In genomic region chr1:52917591-52917990, GRCh38 we compare ENCODE assay signal across 31 cellular contexts. TPM values are rescaled to one million over a fixed set of nuclear protein-coding genes. Genes with fewer than 3 reads are reported as not detected.
DNase-seq lines count a peak whose midpoint lies in the region; ATAC-seq, FAIRE-seq and TF ChIP-seq lines count a peak whose summit lies in the region.
"Had no signal": no experiment of that assay in that cellular context is flagged by ENCODE, and none has a peak within 500 bp of the region (broad histone marks: within the 10 kb centered on the region; RNA-seq: fewer than 3 reads in every experiment).

No MANE protein-coding gene starts in this region.

- no peaks in the 10 kb centered on the region for H4K20me1 ChIP-seq in K562 (replicated peaks; ENCODE audit: control insufficient read depth, insufficient read depth, low read length)

- 100% methylated on average over 1 of the region's 1 CpG for WGBS in K562 (ENCODE audit: insufficient coverage, low coverage, missing lambda C conversion rate)

- 0 out of 2 replicates have a peak overlapping the region, but pooled peaks have one; percentile 5 for H2AFZ ChIP-seq in K562 (ENCODE audit: low read depth, low read length)
- H2AFZ ChIP-seq: GM23338 had no signal

- H3K36me3 Mint-ChIP-seq in MCF 10A (ENCODE audit: insufficient read depth, unreplicated experiment): peaks cover 6% of the 10 kb centered on the region
- H3K36me3 Mint-ChIP-seq in nephron (ENCODE audit: low read depth): no peaks in the 10 kb centered on the region

- peak overlapping the region; percentile 8 to 29 for H3K27ac ChIP-seq in breast epithelium
- peak overlapping the region; percentile 71 for H3K27ac ChIP-seq in A673 (ENCODE audit: low read depth, low read length, poor library complexity, severe bottlenecking)
- H3K27ac ChIP-seq in K562 (ENCODE audit: extremely low read depth, low read depth, low read length): no peak overlapping the region
- H3K27ac ChIP-seq: 22Rv1, RWPE1, SK-N-MC had no signal

- DNase-seq in breast epithelium (ENCODE audit: low spot score in 2 of 2) (no peak), MCF 10A (ENCODE audit: unreplicated experiment) (no peak), A673 (ENCODE audit: low spot score) (no peak), K562 (ENCODE audit: extremely low read depth in 1 of 4, low spot score in 3 of 4) (no peak), dermis blood vessel endothelial cell (no peak), NOMO-1 treated with dmso at 0.1 percent for 144 hours (lab: John Stamatoyannopoulos, UW; ENCODE audit: unreplicated experiment) (no peak)
- DNase-seq: ACHN; C1 segment of cervical spinal cord; CD4-positive, alpha-beta memory T cell; COR-L47; DMS53; H9; KG1; MM.1S; NCI-H1048; NCI-H1417; NCI-H1694; NCI-H2029 treated with DMSO at 0.1 percent for 48 hours; NCI-H2227 treated with DMSO at 0.1 percent for 48 hours; NCI-H526 treated with DMSO at 0.1 percent for 48 hours; SHP77 treated with DMSO at 0.1 percent for 48 hours had no signal

- intact Hi-C loops in breast epithelium (cut with DNase I; ENCODE audit: low total_unique reads): no loop called here
- intact Hi-C loops in MCF 10A (cut with micrococcal nuclease): no loop called here
- intact Hi-C loops in A673 (cut with micrococcal nuclease; ENCODE audit: unreplicated experiment): no loop called here
- intact Hi-C loops in K562 (cut with micrococcal nuclease): no loop called here

- H3K36me3 ChIP-seq in breast epithelium (no peaks in the 10 kb centered on the region), A673 (ENCODE audit: insufficient read depth, low read length, poor library complexity, severe bottlenecking) (no peaks in the 10 kb centered on the region), K562 (ENCODE audit: control insufficient read depth, insufficient read depth, low read length) (no peaks in the 10 kb centered on the region)

- H3K79me2 ChIP-seq in K562 (ENCODE audit: control insufficient read depth, insufficient read depth, low read length): no peaks in the 10 kb centered on the region

- POLR2A ChIA-PET in MCF 10A (lab: Yijun Ruan, JAX) (interaction anchor here (0.5 to 0.7 kb wide), 3 partner anchors 106 to 1234 kb away, joined by 3 read pairs; no protein-coding TSS in a partner anchor), A673 (lab: Charles Lee; ENCODE audit: low non-redundant PET) (interaction anchor here (0.6 to 0.7 kb wide), 2 partner anchors 23 to 36 kb away, joined by 3 to 6 read pairs; no protein-coding TSS in a partner anchor), K562 (lab: Yijun Ruan, JAX) (interaction anchor here (0.8 to 1.7 kb wide), 2 partner anchors 10 to 30 kb away, joined by 3 to 6 read pairs; partner anchors contain the start of gene SCP2)

- ATAC-seq in K562 (no peak), GM21737 (IDR thresholded peaks at IDR 0.05; ENCODE audit: unreplicated experiment) (no peak)
- ATAC-seq: GM23338, Panc1 had no signal

- no peak for TF ChIP-seq RAD21 in K562 (CRISPR knock-in tag; conservative IDR thresholded peaks at IDR 0.05 in 1 of 2, IDR thresholded peaks at IDR 0.05 in 1 of 2)

- H3K4me3 Mint-ChIP-seq in MCF 10A (ENCODE audit: unreplicated experiment) (no peak overlapping the region), nephron (no peak overlapping the region)
- H3K4me3 Mint-ChIP-seq: CD4-positive, alpha-beta memory T cell; GM23338; H9 had no signal

- H3K4me3 ChIP-seq in breast epithelium (no peak overlapping the region), A673 (ENCODE audit: low read depth, low read length, poor library complexity, severe bottlenecking) (no peak overlapping the region), K562 (no peak overlapping the region)
- H3K4me3 ChIP-seq: GM23338, SK-N-MC had no signal

- no peak for TF ChIP-seq POLR2A in breast epithelium (IDR thresholded peaks at IDR 0.05)
- TF ChIP-seq POLR2A in K562 (conservative IDR thresholded peaks at IDR 0.05): no peak

- H3K4me2 ChIP-seq in K562 (ENCODE audit: insufficient read depth, low read length): no peak overlapping the region
- H3K4me2 ChIP-seq: GM23338 had no signal

- in situ Hi-C loops in K562 (cut with MboI): loop anchor here (25.0 kb wide), 1 partner anchor 270 kb away; the partner anchor contains the start of gene CPT2

- no peak overlapping the region for H3K9ac ChIP-seq in K562 (ENCODE audit: insufficient read depth in 1 of 2, low read depth in 2 of 2, low read length in 2 of 2)

- H3K27ac Mint-ChIP-seq in MCF 10A (ENCODE audit: low read depth, unreplicated experiment) (no peak overlapping the region), nephron (peak overlapping the region; percentile 30 to 79 (median 78))
- H3K27ac Mint-ChIP-seq: GM23338, H9 had no signal

- CTCF ChIA-PET in MCF 10A (lab: Yijun Ruan, JAX) (interaction anchor here (0.6 kb wide), 1 partner anchor 169 kb away, joined by 6 read pairs; no protein-coding TSS in a partner anchor), A673 (lab: Charles Lee) (no interaction called here), K562 (lab: Yijun Ruan, JAX; ENCODE audit: low intra/inter-chr PET ratio) (no interaction called here)

- peaks cover 17% of the 10 kb centered on the region for H3K4me1 Mint-ChIP-seq in MCF 10A (ENCODE audit: insufficient read depth, unreplicated experiment)
- peaks cover 5% of the 10 kb centered on the region for H3K4me1 Mint-ChIP-seq in nephron
- H3K4me1 Mint-ChIP-seq: GM23338 had no signal

- H3K27me3 Mint-ChIP-seq in MCF 10A (ENCODE audit: insufficient read depth, unreplicated experiment): no peaks in the 10 kb centered on the region
- peaks cover 32% of the 10 kb centered on the region for H3K27me3 Mint-ChIP-seq in nephron (ENCODE audit: low read depth)
- H3K27me3 Mint-ChIP-seq: CD4-positive, alpha-beta memory T cell had no signal

- H3K9me1 ChIP-seq in K562 (ENCODE audit: control insufficient read depth, insufficient read depth, low read length): no peaks in the 10 kb centered on the region

- TF ChIP-seq CTCF in breast epithelium (IDR thresholded peaks at IDR 0.05) (no peak), MCF 10A (IDR thresholded peaks at IDR 0.05; ENCODE audit: unreplicated experiment) (no peak), A673 (conservative IDR thresholded peaks at IDR 0.05; ENCODE audit: low read depth, low read length) (no peak), K562 (IDR thresholded peaks at IDR 0.05 in 2 of 3, conservative IDR thresholded peaks at IDR 0.05 in 1 of 3; ENCODE audit: insufficient read depth in 2 of 3, low read depth in 1 of 3, low read length in 3 of 3) (no peak), nephron (IDR thresholded peaks at IDR 0.05; ENCODE audit: unreplicated experiment in 3 of 3) (no peak)

- no TSS peak for BruUV-seq in MCF 10A (replicated peaks; lab: Mats Ljungman, UMichigan)
- BruUV-seq in A673 (replicated peaks; lab: Mats Ljungman, UMichigan): no TSS peak
- no TSS peak for BruUV-seq in K562 (replicated peaks; lab: Mats Ljungman, UMichigan)

- no peak for FAIRE-seq in K562 (lab: Jason Lieb, UNC)
- FAIRE-seq: GM18507 had no signal

- H3K9me3 ChIP-seq in breast epithelium (no peaks in the 10 kb centered on the region), A673 (ENCODE audit: low read depth, low read length, poor library complexity, severe bottlenecking) (no peaks in the 10 kb centered on the region), K562 (replicated peaks; ENCODE audit: control insufficient read depth, insufficient read depth, low read depth, low read length) (no peaks in the 10 kb centered on the region)

- H3K27me3 ChIP-seq in breast epithelium (no peaks in the 10 kb centered on the region), A673 (replicated peaks; ENCODE audit: insufficient read depth, low read depth, low read length, poor library complexity) (no peaks in the 10 kb centered on the region), K562 (ENCODE audit: control insufficient read depth in 2 of 2, insufficient read depth in 2 of 2, low read length in 2 of 2) (no peaks in the 10 kb centered on the region)

- no peak for TF ChIP-seq EP300 in K562 (IDR thresholded peaks at IDR 0.05; ENCODE audit: low read length)

- H3K4me1 ChIP-seq in breast epithelium (no peaks in the 10 kb centered on the region), A673 (ENCODE audit: insufficient read depth, low read length, poor library complexity, severe bottlenecking) (peaks cover 15% of the 10 kb centered on the region), K562 (replicated peaks in 1 of 2; ENCODE audit: control insufficient read depth in 2 of 2, insufficient read depth in 2 of 2, low read length in 2 of 2) (peaks cover 12 to 14% of the 10 kb centered on the region in 2 experiments; a peak in 4 of 5 replicates)

- H3K9me3 Mint-ChIP-seq in MCF 10A (ENCODE audit: unreplicated experiment) (no peaks in the 10 kb centered on the region), nephron (peaks cover 5% of the 10 kb centered on the region)
- H3K9me3 Mint-ChIP-seq: CD4-positive, alpha-beta memory T cell had no signal

RNA-seq across cellular contexts. Expression of gene ECHDC2, which starts 3.9 kb away (rescaled TPM):
- total RNA-seq in breast epithelium: 100 to 1,000 TPM; 157 to 202 (median 182) TPM
- 106 and 129 TPM in 2 replicates for total RNA-seq in MCF 10A (2022)
- total RNA-seq in A673 (2021): 7.4 and 14.6 TPM in 2 replicates
- total RNA-seq in K562 (2011; cell fraction: chromatin; rRNA removed; ENCODE audit: low replicate concordance): 2.1 and 2.8 TPM in 2 replicates
- 0.83 and 1.8 TPM in 2 replicates for total RNA-seq in K562 (2011; cell fraction: nucleolus; rRNA removed)
- total RNA-seq in K562 (2011; cell fraction: nucleoplasm; rRNA removed): 0.51 and 1.7 TPM in 2 replicates
- not detected in 2 replicates for total RNA-seq in K562 (2014; rRNA removed)
- 0.38 TPM in 1 of 2 replicates, not detected in the other for total RNA-seq in K562 (2014; rRNA removed; fragmentation: Illumina TruSeq; extraction: Trizol)
- 0.26 and 0.29 TPM in 2 replicates for total RNA-seq in K562 (2015; rRNA removed; fragmentation: Illumina TruSeq; extraction: Trizol)
- total RNA-seq in K562 (2021): 0.69 and 1.5 TPM in 2 replicates
- polyA plus RNA-seq in K562 (2011; rRNA removed): 0.38 and 0.74 TPM in 2 replicates
- 0.12 and 0.50 TPM in 2 replicates for polyA plus RNA-seq in K562 (2011; cell fraction: cytosol; rRNA removed)
- polyA plus RNA-seq in K562 (2011; cell fraction: nucleus; rRNA removed): 1.1 and 1.6 TPM in 2 replicates
- polyA plus RNA-seq in K562 (2012): 5.6 and 5.9 TPM in 2 replicates
- 0.17 TPM in 1 of 2 replicates, not detected in the other for polyA plus RNA-seq in K562 (2014; fragmentation: Illumina TruSeq; extraction: Trizol)
- polyA plus RNA-seq in K562 (2014; fragmentation: Nextera tagmentation; extraction: Ambion mirVana): 1 to 10 TPM; 2.0 to 2.6 TPM
- polyA plus RNA-seq in K562 (2014; rRNA removed): 0.12 and 1.3 TPM in 2 replicates
- polyA minus RNA-seq in K562 (2011; rRNA and poly(A)+ RNA removed): 0.30 TPM in 1 of 2 replicates, not detected in the other
- polyA minus RNA-seq in K562 (2011; cell fraction: cytosol; rRNA and poly(A)+ RNA removed): not detected in 2 replicates
- polyA minus RNA-seq in K562 (2011; cell fraction: nucleus; rRNA and poly(A)+ RNA removed): 0.13 and 1.3 TPM in 2 replicates
- total RNA-seq in dermis blood vessel endothelial cell: 12.7 and 17.0 TPM in 2 replicates
- total RNA-seq: G401, OCI-LY7 had no signal

RNA-seq across cellular contexts. Expression of gene SCP2, which starts 9.5 kb away (rescaled TPM):
- total RNA-seq in breast epithelium: 100 to 1,000 TPM in 2 of 3 donors, 10 to 100 TPM in 1; 97.3 to 144 (median 139) TPM
- total RNA-seq in MCF 10A (2022): 53.8 and 61.3 TPM in 2 replicates
- total RNA-seq in A673 (2021): 73.2 and 83.4 TPM in 2 replicates
- total RNA-seq in K562 (2011; cell fraction: chromatin; rRNA removed; ENCODE audit: low replicate concordance): 29.9 and 35.2 TPM in 2 replicates
- total RNA-seq in K562 (2011; cell fraction: nucleolus; rRNA removed): 7.8 and 8.3 TPM in 2 replicates
- total RNA-seq in K562 (2011; cell fraction: nucleoplasm; rRNA removed): 15.8 and 32.7 TPM in 2 replicates
- total RNA-seq in K562 (2014; rRNA removed): 57.7 and 63.8 TPM in 2 replicates
- total RNA-seq in K562 (2014; rRNA removed; fragmentation: Illumina TruSeq; extraction: Trizol): 135 and 151 TPM in 2 replicates
- total RNA-seq in K562 (2015; rRNA removed; fragmentation: Illumina TruSeq; extraction: Trizol): 110 and 116 TPM in 2 replicates
- total RNA-seq in K562 (2021): 71.0 and 73.6 TPM in 2 replicates
- 76.7 and 84.5 TPM in 2 replicates for polyA plus RNA-seq in K562 (2011; rRNA removed)
- polyA plus RNA-seq in K562 (2011; cell fraction: cytosol; rRNA removed): 14.6 and 36.1 TPM in 2 replicates
- polyA plus RNA-seq in K562 (2011; cell fraction: nucleus; rRNA removed): 24.8 and 39.1 TPM in 2 replicates
- polyA plus RNA-seq in K562 (2012): 78.8 and 97.2 TPM in 2 replicates
- polyA plus RNA-seq in K562 (2014; fragmentation: Illumina TruSeq; extraction: Trizol): 101 and 106 TPM in 2 replicates
- 100 to 1,000 TPM; 197 to 258 TPM for polyA plus RNA-seq in K562 (2014; fragmentation: Nextera tagmentation; extraction: Ambion mirVana)
- polyA plus RNA-seq in K562 (2014; rRNA removed): 78.7 and 81.8 TPM in 2 replicates
- 59.6 and 66.7 TPM in 2 replicates for polyA minus RNA-seq in K562 (2011; rRNA and poly(A)+ RNA removed)
- 24.9 and 31.2 TPM in 2 replicates for polyA minus RNA-seq in K562 (2011; cell fraction: cytosol; rRNA and poly(A)+ RNA removed)
- 10.0 and 22.5 TPM in 2 replicates for polyA minus RNA-seq in K562 (2011; cell fraction: nucleus; rRNA and poly(A)+ RNA removed)
- 159 and 185 TPM in 2 replicates for total RNA-seq in dermis blood vessel endothelial cell
